Comparison of ENCODE assay signal across 8 cellular contexts in the genomic region with DNA sequence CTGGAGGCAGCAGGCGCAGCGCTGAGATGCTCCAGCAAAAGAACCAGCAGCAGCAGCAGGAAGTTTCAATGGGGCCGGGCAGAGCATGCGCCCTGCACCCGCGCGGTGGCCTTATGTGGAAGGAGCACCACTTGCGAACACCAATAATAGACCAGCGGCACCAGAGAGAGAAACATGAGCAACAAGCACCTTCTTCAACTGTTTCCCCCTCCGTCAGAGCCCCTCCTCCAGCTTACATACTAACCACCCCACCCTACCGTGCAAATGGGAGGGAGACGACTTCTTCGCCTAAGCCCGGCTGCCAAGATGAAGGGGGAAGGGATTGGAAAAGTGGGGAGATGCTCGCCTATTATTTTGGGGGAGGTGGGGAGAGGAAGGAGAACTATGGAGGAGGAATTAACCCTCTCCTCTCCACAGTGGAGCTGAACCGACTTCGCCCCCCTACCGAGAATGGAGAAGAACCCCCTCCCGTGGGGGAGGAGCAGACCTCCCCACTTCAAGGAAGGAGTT. TPM values are rescaled to one million over a fixed set of nuclear protein-coding genes. Genes with fewer than 3 reads are reported as not detected.
DNase-seq lines count a peak whose midpoint lies in the region; ATAC-seq and TF ChIP-seq lines count a peak whose summit lies in the region.

No MANE protein-coding gene starts in this region.

- peaks cover 46 to 56% (median 55%) of the 10 kb centered on the region in 3 donors for H3K4me1 Mint-ChIP-seq in CD8-positive, alpha-beta memory T cell
- H3K4me1 Mint-ChIP-seq in memory B cell: peaks cover 33% of the 10 kb centered on the region

- POLR2A ChIA-PET in CD8-positive, alpha-beta memory T cell (lab: Charles Lee): interaction anchor here (1.1 to 2.5 kb wide), 2 partner anchors 175 kb away, joined by 6 to 12 read pairs; partner anchors contain the start of gene INTS4

- no peaks in the 10 kb centered on the region for H3K36me3 ChIP-seq in CD8-positive, alpha-beta memory T cell (ENCODE audit: insufficient read depth, low read length)
- no peaks in the 10 kb centered on the region for H3K36me3 ChIP-seq in effector memory CD4-positive, alpha-beta T cell (ENCODE audit: control insufficient read depth, insufficient read depth, low read length)

- peak; percentile 73 to 91 (median 80) for DNase-seq in CD8-positive, alpha-beta memory T cell
- DNase-seq in GM20000 (ENCODE audit: low spot score): peak; percentile 83
- peak; percentile 86 for DNase-seq in HT-29 (ENCODE audit: low spot score)
- DNase-seq in NK-92 (lab: John Stamatoyannopoulos, UW; ENCODE audit: unreplicated experiment): peak; percentile 15
- DNase-seq in activated CD8-positive, alpha-beta memory T cell treated with anti-CD3 and anti-CD28 coated beads for 24 hours: peak; percentile 90
- DNase-seq in effector memory CD4-positive, alpha-beta T cell: peak; percentile 66 to 77 (median 73)
- DNase-seq in memory B cell (ENCODE audit: low spot score in 2 of 2): peak; percentile 67 to 73
- DNase-seq in stimulated activated CD4-positive, alpha-beta T cell treated with anti-CD3 and anti-CD28 coated beads, TNF-alpha, amount 100 ng/mL, for 48 hours (ENCODE audit: low read depth in 3 of 3): peak; percentile 62 to 73 (median 71)

- peak; percentile 54 for ATAC-seq in memory B cell (ENCODE audit: low read depth)

- no peaks in the 10 kb centered on the region for H3K9me3 ChIP-seq in CD8-positive, alpha-beta memory T cell (ENCODE audit: low read length)
- H3K9me3 ChIP-seq in effector memory CD4-positive, alpha-beta T cell (ENCODE audit: control insufficient read depth, low read length): no peaks in the 10 kb centered on the region

- peaks cover 0 to 26% (median 0%) of the 10 kb centered on the region in 3 donors for H3K36me3 Mint-ChIP-seq in CD8-positive, alpha-beta memory T cell
- peaks cover 7% of the 10 kb centered on the region for H3K36me3 Mint-ChIP-seq in memory B cell

- H3K27ac ChIP-seq in CD8-positive, alpha-beta memory T cell (ENCODE audit: low read depth, low read length): peak overlapping the region; percentile 77
- H3K27ac ChIP-seq in effector memory CD4-positive, alpha-beta T cell (ENCODE audit: insufficient read depth, low read length, poor library complexity, severe bottlenecking): peak overlapping the region; percentile 88

- peak overlapping the region; percentile 91 for H3K4me3 ChIP-seq in CD8-positive, alpha-beta memory T cell (ENCODE audit: low read length)
- peak overlapping the region; percentile 99 for H3K4me3 ChIP-seq in effector memory CD4-positive, alpha-beta T cell (ENCODE audit: insufficient read depth, low read depth, low read length, poor library complexity, severe bottlenecking)

- H3K27ac Mint-ChIP-seq in CD8-positive, alpha-beta memory T cell: peak overlapping the region; percentile 89 to 99 (median 96)
- H3K27ac Mint-ChIP-seq in memory B cell: peak overlapping the region; percentile 92

- H3K4me3 Mint-ChIP-seq in CD8-positive, alpha-beta memory T cell: peak overlapping the region; percentile 93 to 100 (median 99)
- H3K4me3 Mint-ChIP-seq in memory B cell: peak overlapping the region; percentile 100

- H3K27me3 ChIP-seq in CD8-positive, alpha-beta memory T cell (ENCODE audit: insufficient read depth, low read length, poor library complexity, severe bottlenecking): no peaks in the 10 kb centered on the region
- H3K27me3 ChIP-seq in effector memory CD4-positive, alpha-beta T cell (replicated peaks; ENCODE audit: control insufficient read depth, insufficient read depth, low read length, poor library complexity, severe bottlenecking): no peaks in the 10 kb centered on the region

- H3K4me1 ChIP-seq in CD8-positive, alpha-beta memory T cell (ENCODE audit: insufficient read depth, low read length): peaks cover 41% of the 10 kb centered on the region
- peaks cover 10% of the 10 kb centered on the region for H3K4me1 ChIP-seq in effector memory CD4-positive, alpha-beta T cell (ENCODE audit: control insufficient read depth, insufficient read depth, low read length, poor library complexity, severe bottlenecking)

- peaks cover 0 to 5% (median 0%) of the 10 kb centered on the region in 5 donors for H3K9me3 Mint-ChIP-seq in CD8-positive, alpha-beta memory T cell
- peaks cover 2% of the 10 kb centered on the region for H3K9me3 Mint-ChIP-seq in memory B cell

- CTCF ChIA-PET in CD8-positive, alpha-beta memory T cell (lab: Charles Lee): interaction anchor here (0.8 to 1.4 kb wide), 3 partner anchors 29 to 176 kb away, joined by 3 to 6 read pairs (median 4); partner anchors contain the start of gene INTS4

- H3K27me3 Mint-ChIP-seq in CD8-positive, alpha-beta memory T cell: no peaks in the 10 kb centered on the region
- no peaks in the 10 kb centered on the region for H3K27me3 Mint-ChIP-seq in memory B cell

- TF ChIP-seq CTCF in GM20000 (IDR thresholded peaks at IDR 0.05; ENCODE audit: extremely low read depth, missing control alignments): no peak

RNA-seq across cellular contexts. Expression of gene RSF1, which starts 1.1 kb away (rescaled TPM):
- total RNA-seq in CD8-positive, alpha-beta memory T cell: 10 to 100 TPM; 54.2 to 57.0 TPM
- 51.2 TPM for polyA plus RNA-seq in CD8-positive, alpha-beta memory T cell
- total RNA-seq in HT-29 (2014; rRNA removed; shearing (Covaris generic)): 17.0 and 37.0 TPM in 2 replicates

RNA-seq across cellular contexts. Expression of gene AAMDC, which starts 1.5 kb away (rescaled TPM):
- 1 to 10 TPM; 4.3 to 4.9 TPM for total RNA-seq in CD8-positive, alpha-beta memory T cell
- polyA plus RNA-seq in CD8-positive, alpha-beta memory T cell: 22.1 TPM
- total RNA-seq in HT-29 (2014; rRNA removed; shearing (Covaris generic)): 18.7 and 24.7 TPM in 2 replicates

Comparison
In these comparisons a context has a peak if more than half of its experiments do, and no peak if none do; other contexts are left out.
1. Peak in every context shown above with its lines: DNase-seq, ATAC-seq, H3K4me3 ChIP-seq and H3K27ac ChIP-seq.
2. DNase-seq: peak in every context shown above with its lines; median percentile 90 in activated CD8-positive, alpha-beta memory T cell treated with anti-CD3 and anti-CD28 coated beads for 24 hours; 86 in HT-29; 83 in GM20000; 80 in CD8-positive, alpha-beta memory T cell; 73 in effector memory CD4-positive, alpha-beta T cell; 71 in stimulated activated CD4-positive, alpha-beta T cell treated with anti-CD3 and anti-CD28 coated beads, TNF-alpha, amount 100 ng/mL, for 48 hours; 70 in memory B cell; 15 in NK-92.